In the genomic region with DNA sequence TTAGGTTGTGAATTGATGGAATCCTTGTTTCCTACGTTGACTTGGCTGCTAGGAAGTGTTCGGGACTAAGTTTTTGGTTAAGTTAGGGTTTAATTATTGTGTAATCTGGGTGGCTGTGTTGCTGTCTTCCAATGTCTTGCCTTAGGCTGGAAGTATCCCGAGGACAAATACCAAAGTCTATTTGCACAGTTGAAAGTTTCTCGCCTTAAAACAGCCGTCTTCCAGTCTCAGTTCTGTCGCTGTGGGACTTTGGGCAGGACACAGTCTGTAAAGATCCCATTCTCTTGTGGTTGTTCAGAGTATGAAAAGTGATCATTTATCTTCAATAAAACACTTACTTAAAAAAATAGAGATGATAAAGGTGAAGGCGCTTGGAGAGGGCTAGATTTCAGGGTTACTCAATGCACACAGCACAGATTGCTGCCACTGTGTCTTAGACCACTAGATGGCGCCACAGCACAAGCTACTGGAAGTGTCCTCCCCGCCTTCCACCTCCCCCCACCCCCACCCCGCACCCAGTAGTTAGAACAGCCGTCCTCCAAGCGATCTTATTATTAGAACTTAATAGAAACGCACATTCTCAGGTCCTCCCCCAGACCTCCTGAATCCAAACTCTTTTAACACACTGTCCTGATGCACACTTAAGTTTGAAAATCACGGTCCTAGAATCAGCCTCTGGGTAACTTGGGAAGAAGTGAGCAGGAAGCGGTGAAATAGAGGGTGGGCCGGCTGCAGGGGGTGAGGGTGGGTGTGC, we compare ENCODE assay signal across 8 cellular contexts. TPM values are rescaled to one million over a fixed set of nuclear protein-coding genes. Genes with fewer than 3 reads are reported as not detected.
DNase-seq lines count a peak whose midpoint lies in the region; ATAC-seq and TF ChIP-seq lines count a peak whose summit lies in the region.

No MANE protein-coding gene starts in this region.

- no peaks in the 10 kb centered on the region for H3K9me3 Mint-ChIP-seq in endodermal cell

- H3K27ac ChIP-seq in endodermal cell (ENCODE audit: low read depth, low read length), result no peak overlapping the region

- H3K36me3 Mint-ChIP-seq in endodermal cell (ENCODE audit: low read depth), result no peaks in the 10 kb centered on the region

- no peaks in the 10 kb centered on the region for H3K4me1 ChIP-seq in endodermal cell (ENCODE audit: control insufficient read depth, insufficient read depth, low read length)

- no peak overlapping the region for H3K4me3 ChIP-seq in endodermal cell (ENCODE audit: low read length)

- WGBS in endodermal cell (ENCODE audit: insufficient coverage in 1 of 2, insufficient read length in 1 of 2), 2 experiments, result 44 to 82% methylated on average over 7 to 15 of the region's 16 CpGs

- ATAC-seq in GM18511 (IDR thresholded peaks at IDR 0.05; ENCODE audit: unreplicated experiment), result no peak

- H3K4me1 Mint-ChIP-seq in endodermal cell, result peaks cover 6% of the 10 kb centered on the region

- DNase-seq in DMS114 treated with DMSO at 0.1 percent for 48 hours (lab: John Stamatoyannopoulos, UW; ENCODE audit: unreplicated experiment), result peak; percentile 80
- peak; percentile 31 for DNase-seq in HS-5 (ENCODE audit: low read depth)
- peak; percentile 94 for DNase-seq in NCI-H82 (lab: John Stamatoyannopoulos, UW)
- DNase-seq in activated CD8-positive, alpha-beta memory T cell treated with anti-CD3 and anti-CD28 coated beads for 4 hours (ENCODE audit: low read depth in 2 of 2), result peak; percentile 64 to 69
- DNase-seq in endodermal cell, result peak; percentile 95
- peak; percentile 87 for DNase-seq in mucosa of gallbladder (ENCODE audit: low spot score)
- DNase-seq in stimulated activated CD8-positive, alpha-beta memory T cell treated with anti-CD3 and anti-CD28 coated beads, Interleukin-4, amount 100 ng/mL, for 24 hours (ENCODE audit: low read depth), result peak; percentile 65

- peak; percentile 97 for TF ChIP-seq CTCF in endodermal cell (conservative IDR thresholded peaks at IDR 0.05)

- H3K36me3 ChIP-seq in endodermal cell (ENCODE audit: control insufficient read depth, insufficient read depth, low read length), result no peaks in the 10 kb centered on the region

- H3K27ac Mint-ChIP-seq in endodermal cell, result no peak overlapping the region

- H3K27me3 ChIP-seq in endodermal cell (ENCODE audit: control insufficient read depth, insufficient read depth, low read length, poor library complexity, severe bottlenecking), result no peaks in the 10 kb centered on the region

- no peaks in the 10 kb centered on the region for H3K9me3 ChIP-seq in endodermal cell (ENCODE audit: control insufficient read depth, low read length)

- H3K9ac ChIP-seq in endodermal cell (ENCODE audit: extremely low read depth, low read length, poor library complexity, severe bottlenecking), result no peak overlapping the region

- no peak overlapping the region for H3K4me3 Mint-ChIP-seq in endodermal cell

- H3K27me3 Mint-ChIP-seq in endodermal cell (ENCODE audit: insufficient read depth), result peaks cover 2% of the 10 kb centered on the region

RNA-seq across cellular contexts. Expression of gene AKAP1, which starts 45.8 kb away (rescaled TPM):
- total RNA-seq in endodermal cell (10 to 100 TPM; 11.6 to 18.5 TPM), mucosa of gallbladder (67.5 TPM)
- polyA plus RNA-seq in endodermal cell (2013, experiment 1 of 2), result 17.3 TPM
- 12.7 TPM for polyA plus RNA-seq in endodermal cell (2013, experiment 2 of 2)

Comparison
In these comparisons a context has a peak if more than half of its experiments do, and no peak if none do; other contexts are left out.
1. DNase-seq: peak in every context shown above with its lines; median percentile 95 in endodermal cell; 94 in NCI-H82; 87 in mucosa of gallbladder; 80 in DMS114 treated with DMSO at 0.1 percent for 48 hours; 66 in activated CD8-positive, alpha-beta memory T cell treated with anti-CD3 and anti-CD28 coated beads for 4 hours; 65 in stimulated activated CD8-positive, alpha-beta memory T cell treated with anti-CD3 and anti-CD28 coated beads, Interleukin-4, amount 100 ng/mL, for 24 hours; 31 in HS-5.